In the genomic region with DNA sequence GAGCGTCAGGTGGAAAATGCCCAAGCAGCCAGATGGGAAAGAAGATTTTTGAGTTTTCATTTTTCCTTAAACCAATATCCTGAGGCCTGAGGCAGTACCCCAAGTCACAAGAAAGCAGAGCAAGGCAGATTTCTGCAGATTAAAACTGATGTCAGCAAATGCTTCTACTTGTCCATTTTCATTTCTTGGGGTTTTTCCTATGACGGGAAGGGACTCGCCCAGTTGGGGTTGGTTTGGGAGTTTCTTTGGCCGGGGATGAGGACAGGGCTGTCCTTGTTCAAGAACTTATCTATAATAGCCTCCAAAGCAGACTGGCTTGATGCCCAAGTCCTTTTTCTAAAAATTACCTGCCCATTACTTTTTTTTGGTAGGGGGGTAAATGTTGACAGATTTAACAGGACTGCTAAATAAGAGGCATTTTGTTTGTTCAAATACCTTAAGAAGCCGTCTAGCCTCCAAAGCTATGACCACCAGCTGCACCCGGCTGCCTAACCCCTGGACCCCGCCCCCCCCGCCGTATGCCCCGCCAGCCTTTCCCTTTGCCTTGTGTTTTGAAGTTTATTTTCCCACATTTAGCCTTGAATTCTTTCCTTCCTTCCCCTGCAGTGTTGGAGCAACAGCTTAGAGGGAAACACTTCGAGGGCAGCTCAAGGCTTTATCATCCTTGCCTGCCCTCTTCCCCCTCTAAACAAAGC, we compare ENCODE assay signal across 17 cellular contexts. TPM values are rescaled to one million over a fixed set of nuclear protein-coding genes. Genes with fewer than 3 reads are reported as not detected.
A peak's percentile ranks its signal among the peaks of the same experiment; 100 is the strongest.
DNase-seq lines count a peak whose midpoint lies in the region; ATAC-seq and TF ChIP-seq lines count a peak whose summit lies in the region.
"Had no signal": no experiment of that assay in that cellular context is flagged by ENCODE, and none has a peak within 500 bp of the region (broad histone marks: within the 10 kb centered on the region; RNA-seq: fewer than 3 reads in every experiment).

No MANE protein-coding gene starts in this region.

- POLR2A ChIA-PET in activated CD4-positive, alpha-beta T cell treated with anti-CD3 and anti-CD28 coated beads, Interleukin-2, amount 10 ng/mL, durations not matched to agents 7 days and 5 days (lab: Charles Lee): no interaction called here
- POLR2A ChIA-PET in activated CD8-positive, alpha-beta T cell treated with anti-CD3 and anti-CD28 coated beads for 36 hours (lab: Charles Lee): interaction anchor here (1.0 to 1.1 kb wide), 2 partner anchors 9 to 113 kb away, joined by 3 read pairs; no protein-coding TSS in a partner anchor

- no peaks in the 10 kb centered on the region for H3K27me3 Mint-ChIP-seq in activated CD4-positive, alpha-beta T cell treated with anti-CD3 and anti-CD28 coated beads, Interleukin-2, amount 10 ng/mL, durations not matched to agents 7 days and 5 days
- no peaks in the 10 kb centered on the region for H3K27me3 Mint-ChIP-seq in activated CD8-positive, alpha-beta T cell treated with anti-CD3 and anti-CD28 coated beads for 36 hours
- H3K27me3 Mint-ChIP-seq in stimulated activated memory B cell treated with anti-CD40 and anti-IgM and Interleukin-4, amounts not matched to agents 10 μg/mL and 1 μg/mL and 100 μg/mL, for 72 hours: peaks cover 45% of the 10 kb centered on the region

- H3K9me3 Mint-ChIP-seq in activated CD4-positive, alpha-beta T cell treated with anti-CD3 and anti-CD28 coated beads, Interleukin-2, amount 10 ng/mL, durations not matched to agents 7 days and 5 days: peaks cover 5% of the 10 kb centered on the region
- H3K9me3 Mint-ChIP-seq in activated CD8-positive, alpha-beta T cell treated with anti-CD3 and anti-CD28 coated beads for 36 hours: peaks cover 3% of the 10 kb centered on the region
- peaks cover 3% of the 10 kb centered on the region for H3K9me3 Mint-ChIP-seq in stimulated activated memory B cell treated with anti-CD40 and anti-IgM and Interleukin-4, amounts not matched to agents 10 μg/mL and 1 μg/mL and 100 μg/mL, for 72 hours

- no peak for ATAC-seq in activated CD8-positive, alpha-beta T cell treated with anti-CD3 and anti-CD28 coated beads for 36 hours
- ATAC-seq in stimulated activated memory B cell treated with anti-CD40 and anti-IgM and Interleukin-4, amounts not matched to agents 10 μg/mL and 1 μg/mL and 100 μg/mL, for 72 hours: no peak
- ATAC-seq: left ventricle myocardium superior had no signal

- H3K27ac ChIP-seq in iPS-18a (ENCODE audit: low read length): no peak overlapping the region
- H3K27ac ChIP-seq: dorsolateral prefrontal cortex, VCaP had no signal

- no peak for DNase-seq in activated CD4-positive, alpha-beta T cell treated with anti-CD3 and anti-CD28 coated beads, Interleukin-2, amount 10 ng/mL, durations not matched to agents 7 days and 5 days
- DNase-seq in activated CD4-positive, alpha-beta T cell treated with anti-CD3 and anti-CD28 coated beads for 1 hour: no peak
- no peak for DNase-seq in activated CD8-positive, alpha-beta T cell treated with anti-CD3 and anti-CD28 coated beads for 36 hours
- DNase-seq in medulla oblongata (ENCODE audit: extremely low spot score): no peak
- no peak for DNase-seq in GM10266 (ENCODE audit: extremely low spot score)
- no peak for DNase-seq in epidermal melanocyte (ENCODE audit: insufficient read length, low spot score)
- DNase-seq: DMS79, dorsolateral prefrontal cortex, left ventricle myocardium superior, MG63, NCI-H226, RPMI8226 had no signal

- H3K4me1 Mint-ChIP-seq in activated CD4-positive, alpha-beta T cell treated with anti-CD3 and anti-CD28 coated beads, Interleukin-2, amount 10 ng/mL, durations not matched to agents 7 days and 5 days: peaks cover 74% of the 10 kb centered on the region
- peaks cover 59% of the 10 kb centered on the region for H3K4me1 Mint-ChIP-seq in activated CD8-positive, alpha-beta T cell treated with anti-CD3 and anti-CD28 coated beads for 36 hours (ENCODE audit: low read depth)
- peaks cover 18% of the 10 kb centered on the region for H3K4me1 Mint-ChIP-seq in stimulated activated memory B cell treated with anti-CD40 and anti-IgM and Interleukin-4, amounts not matched to agents 10 μg/mL and 1 μg/mL and 100 μg/mL, for 72 hours

- TF ChIP-seq CTCF in activated CD8-positive, alpha-beta T cell treated with anti-CD3 and anti-CD28 coated beads for 36 hours (IDR thresholded peaks at IDR 0.05): no peak
- TF ChIP-seq CTCF in GM10266 (IDR thresholded peaks at IDR 0.05; ENCODE audit: control insufficient read depth, insufficient read depth, low read depth, missing control alignments): no peak

- peak overlapping the region; percentile 90 for H3K27ac Mint-ChIP-seq in activated CD4-positive, alpha-beta T cell treated with anti-CD3 and anti-CD28 coated beads, Interleukin-2, amount 10 ng/mL, durations not matched to agents 7 days and 5 days
- H3K27ac Mint-ChIP-seq in activated CD8-positive, alpha-beta T cell treated with anti-CD3 and anti-CD28 coated beads for 36 hours: peak overlapping the region; percentile 94
- H3K27ac Mint-ChIP-seq in stimulated activated memory B cell treated with anti-CD40 and anti-IgM and Interleukin-4, amounts not matched to agents 10 μg/mL and 1 μg/mL and 100 μg/mL, for 72 hours: no peak overlapping the region

- CTCF ChIA-PET in activated CD4-positive, alpha-beta T cell treated with anti-CD3 and anti-CD28 coated beads, Interleukin-2, amount 10 ng/mL, durations not matched to agents 7 days and 5 days (lab: Charles Lee): no interaction called here
- CTCF ChIA-PET in activated CD8-positive, alpha-beta T cell treated with anti-CD3 and anti-CD28 coated beads for 36 hours (lab: Charles Lee): interaction anchor here (0.9 kb wide), 1 partner anchor 9 kb away, joined by 3 read pairs; no protein-coding TSS in a partner anchor

- H3K4me1 ChIP-seq in iPS-18a (ENCODE audit: control insufficient read depth, low read depth, low read length): peaks cover 57% of the 10 kb centered on the region

- H3K4me3 Mint-ChIP-seq in activated CD4-positive, alpha-beta T cell treated with anti-CD3 and anti-CD28 coated beads, Interleukin-2, amount 10 ng/mL, durations not matched to agents 7 days and 5 days: peak overlapping the region; percentile 82
- H3K4me3 Mint-ChIP-seq in activated CD8-positive, alpha-beta T cell treated with anti-CD3 and anti-CD28 coated beads for 36 hours: peak overlapping the region; percentile 90
- peak overlapping the region; percentile 2 for H3K4me3 Mint-ChIP-seq in stimulated activated memory B cell treated with anti-CD40 and anti-IgM and Interleukin-4, amounts not matched to agents 10 μg/mL and 1 μg/mL and 100 μg/mL, for 72 hours

- no peak overlapping the region for H3K9ac ChIP-seq in iPS-18a (ENCODE audit: low read length)

- H3K4me3 ChIP-seq in iPS-18a (ENCODE audit: low read length): peak overlapping the region; percentile 70
- H3K4me3 ChIP-seq: dorsolateral prefrontal cortex, MG63 had no signal

- H3K27me3 ChIP-seq in iPS-18a (ENCODE audit: control insufficient read depth, insufficient read depth, low read length): no peaks in the 10 kb centered on the region
- H3K27me3 ChIP-seq: MG63 had no signal

- no peaks in the 10 kb centered on the region for H3K9me3 ChIP-seq in iPS-18a (ENCODE audit: control insufficient read depth, low read depth, low read length)
- H3K9me3 ChIP-seq: MG63 had no signal

- intact Hi-C loops in activated CD8-positive, alpha-beta T cell treated with anti-CD3 and anti-CD28 coated beads for 36 hours (cut with micrococcal nuclease): loop anchor here (10.0 kb wide), 1 partner anchor 78 kb away; no protein-coding TSS in a partner anchor

- peaks cover 26% of the 10 kb centered on the region for H3K36me3 Mint-ChIP-seq in activated CD4-positive, alpha-beta T cell treated with anti-CD3 and anti-CD28 coated beads, Interleukin-2, amount 10 ng/mL, durations not matched to agents 7 days and 5 days (ENCODE audit: low read depth)
- H3K36me3 Mint-ChIP-seq in activated CD8-positive, alpha-beta T cell treated with anti-CD3 and anti-CD28 coated beads for 36 hours (ENCODE audit: low read depth): peaks cover 67% of the 10 kb centered on the region
- no peaks in the 10 kb centered on the region for H3K36me3 Mint-ChIP-seq in stimulated activated memory B cell treated with anti-CD40 and anti-IgM and Interleukin-4, amounts not matched to agents 10 μg/mL and 1 μg/mL and 100 μg/mL, for 72 hours

- peaks cover 3% of the 10 kb centered on the region for H3K36me3 ChIP-seq in iPS-18a (ENCODE audit: control insufficient read depth, low read depth, low read length)
- H3K36me3 ChIP-seq: MG63 had no signal

RNA-seq across cellular contexts. Expression of a gene that starts 2.5 kb away (rescaled TPM):
- 1 to 10 TPM; 4.2 to 4.8 TPM for total RNA-seq in activated CD4-positive, alpha-beta T cell treated with anti-CD3 and anti-CD28 coated beads, Interleukin-2, amount 10 ng/mL, durations not matched to agents 7 days and 5 days
- total RNA-seq in activated CD8-positive, alpha-beta T cell treated with anti-CD3 and anti-CD28 coated beads for 36 hours: 10 to 100 TPM; 25.0 to 25.9 TPM
- total RNA-seq: A673, glomerular endothelial cell had no signal

Comparison
In these comparisons a context has a peak if more than half of its experiments do, and no peak if none do; other contexts are left out.
1. H3K4me3 Mint-ChIP-seq: peak in every context shown above with its lines; median percentile 90 in activated CD8-positive, alpha-beta T cell treated with anti-CD3 and anti-CD28 coated beads for 36 hours; 82 in activated CD4-positive, alpha-beta T cell treated with anti-CD3 and anti-CD28 coated beads, Interleukin-2, amount 10 ng/mL, durations not matched to agents 7 days and 5 days; 2 in stimulated activated memory B cell treated with anti-CD40 and anti-IgM and Interleukin-4, amounts not matched to agents 10 μg/mL and 1 μg/mL and 100 μg/mL, for 72 hours.
2. RNA of a gene that starts 2.5 kb away (total RNA-seq): 25.0 to 25.9 TPM in activated CD8-positive, alpha-beta T cell treated with anti-CD3 and anti-CD28 coated beads for 36 hours; 4.2 to 4.8 TPM in activated CD4-positive, alpha-beta T cell treated with anti-CD3 and anti-CD28 coated beads, Interleukin-2, amount 10 ng/mL, durations not matched to agents 7 days and 5 days; every median in the first group is over 4 times any median in the second.